14 cellular contexts compared by ENCODE assay signal in the genomic region with DNA sequence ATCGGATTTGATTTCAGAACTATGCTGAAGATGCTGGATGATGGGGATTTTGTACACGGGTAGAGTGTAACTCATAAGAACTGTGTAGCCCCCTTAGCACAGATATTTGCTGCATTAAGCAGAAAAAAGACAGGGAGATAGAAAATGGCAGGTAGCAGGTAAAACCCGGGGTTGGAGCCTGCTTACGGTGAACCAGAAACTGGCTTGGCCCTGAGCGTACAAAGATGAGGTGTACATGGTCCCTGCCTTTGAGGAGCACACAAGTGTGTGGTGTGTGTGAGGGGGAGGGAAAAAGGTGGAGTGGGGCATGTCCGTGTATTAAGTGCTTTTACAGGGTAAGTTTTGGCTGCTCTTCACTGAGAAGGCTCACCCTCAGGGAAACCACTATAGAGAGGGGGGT. TPM values are rescaled to one million over a fixed set of nuclear protein-coding genes. Genes with fewer than 3 reads are reported as not detected.
DNase-seq lines count a peak whose midpoint lies in the region; ATAC-seq, FAIRE-seq and TF ChIP-seq lines count a peak whose summit lies in the region.
"Had no signal": no experiment of that assay in that cellular context is flagged by ENCODE, and none has a peak within 500 bp of the region (broad histone marks: within the 10 kb centered on the region; RNA-seq: fewer than 3 reads in every experiment).

No MANE protein-coding gene starts in this region.

- H3K36me3 ChIP-seq in kidney (ENCODE audit: control insufficient read depth in 1 of 2, insufficient read depth in 2 of 2, low read length in 2 of 2) (no peaks in the 10 kb centered on the region), stomach (no peaks in the 10 kb centered on the region), ovary (no peaks in the 10 kb centered on the region), BE2C (no peaks in the 10 kb centered on the region)

- H3K9me3 ChIP-seq in T-helper 17 cell (ENCODE audit: control insufficient read depth, low read length, poor library complexity, severe bottlenecking) (no peaks in the 10 kb centered on the region), kidney (ENCODE audit: control insufficient read depth in 1 of 2, low read length in 2 of 2) (no peaks in the 10 kb centered on the region), stomach (no peaks in the 10 kb centered on the region), ovary (no peaks in the 10 kb centered on the region), BE2C (no peaks in the 10 kb centered on the region; the same call in 1 of the 2 replicates)
- H3K9me3 ChIP-seq: SJSA1 had no signal

- 72 to 80% (median 78%) methylated on average over 6 of the region's 6 CpGs for whole genome bisulfite sequencing in stomach, 5 donors
- 86 to 89% (median 86%) methylated on average over 6 of the region's 6 CpGs for WGBS in ovary, 3 donors

- H3K9ac ChIP-seq in kidney (ENCODE audit: low read length in 2 of 2), result peak overlapping the region in 1 of 2 donors; percentile 28

- no peak for FAIRE-seq in kidney (lab: Jason Lieb, UNC)
- FAIRE-seq: endometrium, urothelium cell line had no signal

- peaks cover 6% of the 10 kb centered on the region for H3K36me3 Mint-ChIP-seq in activated naive CD4-positive, alpha-beta T cell treated with anti-CD3 and anti-CD28 coated beads, Interleukin-2, amount 50 U/mL, for 24 hours
- H3K36me3 Mint-ChIP-seq in T-helper 17 cell (ENCODE audit: low read depth), result peaks cover 3% of the 10 kb centered on the region

- TF ChIP-seq EP300 in stomach (IDR thresholded peaks at IDR 0.05) (no peak), ovary (IDR thresholded peaks at IDR 0.05) (no peak)

- TF ChIP-seq CTCF in kidney (IDR thresholded peaks at IDR 0.05; ENCODE audit: borderline replicate concordance, extremely low read depth, insufficient read depth) (no peak), stomach (IDR thresholded peaks at IDR 0.05) (no peak), ovary (IDR thresholded peaks at IDR 0.05) (no peak), BE2C (IDR thresholded peaks at IDR 0.05; ENCODE audit: low read depth, low read length) (no peak)

- peaks cover 69% of the 10 kb centered on the region for H3K4me1 Mint-ChIP-seq in activated naive CD4-positive, alpha-beta T cell treated with anti-CD3 and anti-CD28 coated beads, Interleukin-2, amount 50 U/mL, for 24 hours
- peaks cover 61% of the 10 kb centered on the region for H3K4me1 Mint-ChIP-seq in T-helper 17 cell

- intact Hi-C loops in kidney (cut with DNase I) (no loop called here), stomach (cut with DNase I; ENCODE audit: low total_unique reads) (no loop called here), ovary (cut with DNase I) (loop anchor here in 2 of 4 donors (10.0 kb wide), 3 partner anchors 57 to 413 kb away; a partner anchor contains a TSS)

- H3K27ac ChIP-seq in kidney (ENCODE audit: low read depth in 2 of 2, low read length in 2 of 2) (peak overlapping the region; percentile 30 to 86), stomach (peak overlapping the region in 4 of 5 donors; percentile 94 to 98 (median 97)), ovary (no peak overlapping the region)
- H3K27ac ChIP-seq: brain microvascular endothelial cell, SJSA1 had no signal

- H3K4me1 ChIP-seq in kidney (ENCODE audit: control insufficient read depth in 1 of 2, insufficient read depth in 1 of 2, low read depth in 1 of 2, low read length in 2 of 2) (peaks cover 32 to 33% of the 10 kb centered on the region in 2 donors), stomach (peaks cover 45 to 84% (median 72%) of the 10 kb centered on the region in 4 donors), ovary (ENCODE audit: insufficient read depth) (peaks cover 10% of the 10 kb centered on the region), BE2C (peaks cover 6% of the 10 kb centered on the region; the same call in 1 of the 2 replicates)

- H3K27me3 Mint-ChIP-seq in activated naive CD4-positive, alpha-beta T cell treated with anti-CD3 and anti-CD28 coated beads, Interleukin-2, amount 50 U/mL, for 24 hours, result no peaks in the 10 kb centered on the region
- no peaks in the 10 kb centered on the region for H3K27me3 Mint-ChIP-seq in T-helper 17 cell

- DNase-seq in activated naive CD4-positive, alpha-beta T cell treated with Interleukin-2 at 50 U/mL for 16 hours, result no peak
- no peak for DNase-seq in T-helper 17 cell
- no peak for DNase-seq in kidney
- DNase-seq in stomach, result no peak
- DNase-seq in glomerular visceral epithelial cell (ENCODE audit: extremely low spot score), result no peak
- DNase-seq in ovary, result no peak
- no peak for DNase-seq in BE2C
- DNase-seq: activated T-cell treated with anti-CD3 and anti-CD28 coated beads, Interleukin-2, amount 50 U/mL, for 1 hour; brain microvascular endothelial cell; NCI-H2171 treated with DMSO at 0.1 percent for 48 hours had no signal

- H3K27ac Mint-ChIP-seq in activated naive CD4-positive, alpha-beta T cell treated with anti-CD3 and anti-CD28 coated beads, Interleukin-2, amount 50 U/mL, for 24 hours, result peak overlapping the region; percentile 36
- H3K27ac Mint-ChIP-seq in T-helper 17 cell, result peak overlapping the region; percentile 94

- no peak for TF ChIP-seq POLR2A in stomach (IDR thresholded peaks at IDR 0.05)
- TF ChIP-seq POLR2A in ovary (IDR thresholded peaks at IDR 0.05), result no peak

- no peak overlapping the region for H3K4me3 ChIP-seq in kidney (ENCODE audit: low read length in 2 of 2)
- H3K4me3 ChIP-seq in stomach, result no peak overlapping the region
- H3K4me3 ChIP-seq in ovary, result no peak overlapping the region
- H3K4me3 ChIP-seq in BE2C (ENCODE audit: low read depth, low read length), result no peak overlapping the region
- H3K4me3 ChIP-seq: SJSA1 had no signal

- no peak overlapping the region for H3K4me3 Mint-ChIP-seq in activated naive CD4-positive, alpha-beta T cell treated with anti-CD3 and anti-CD28 coated beads, Interleukin-2, amount 50 U/mL, for 24 hours
- no peak overlapping the region for H3K4me3 Mint-ChIP-seq in T-helper 17 cell

- H3K27me3 ChIP-seq in stomach (no peaks in the 10 kb centered on the region), ovary (no peaks in the 10 kb centered on the region), BE2C (peaks cover 21% of the 10 kb centered on the region)
- H3K27me3 ChIP-seq: brain microvascular endothelial cell, SJSA1 had no signal

- ATAC-seq in T-helper 17 cell, result no peak

- no peaks in the 10 kb centered on the region for H3K9me3 Mint-ChIP-seq in activated naive CD4-positive, alpha-beta T cell treated with anti-CD3 and anti-CD28 coated beads, Interleukin-2, amount 50 U/mL, for 24 hours

RNA-seq across cellular contexts. Expression of a gene that starts 3.5 kb away (rescaled TPM):
- total RNA-seq in T-helper 17 cell (10 to 100 TPM; 81.0 to 94.2 TPM), kidney (233 TPM), stomach (100 to 1,000 TPM; 185 to 885 (median 487) TPM), ovary (100 to 1,000 TPM in 5 of 7 donors, 10 to 100 TPM in 2; 80.6 to 280 (median 165) TPM)
- polyA plus RNA-seq in kidney (ENCODE audit: insufficient read depth, low read depth, low replicate concordance) (6.7 TPM), stomach (10 to 100 TPM in 1 of 3 donors, 1 to 10 TPM in 2; 8.0 to 14.6 (median 8.9) TPM), ovary (10 to 100 TPM; 15.9 to 52.7 TPM)
- 1.4 TPM for polyA plus RNA-seq in BE2C (2012; ENCODE audit: insufficient read depth, insufficient read length, low read depth)

Comparison
In these comparisons a context has a peak if more than half of its experiments do, and no peak if none do; other contexts are left out.
1. H3K27ac ChIP-seq: peak in kidney (2 of 2) and stomach (4 of 5); none in ovary (0 of 2).